Comparison of ENCODE assay signal across 12 cellular contexts in genomic region chr17:82399030-82399429, GRCh38. TPM values are rescaled to one million over a fixed set of nuclear protein-coding genes. Genes with fewer than 3 reads are reported as not detected.
A peak's percentile ranks its signal among the peaks of the same experiment; 100 is the strongest.
DNase-seq lines count a peak whose midpoint lies in the region; ATAC-seq and TF ChIP-seq lines count a peak whose summit lies in the region.
"Had no signal": no experiment of that assay in that cellular context is flagged by ENCODE, and none has a peak within 500 bp of the region (broad histone marks: within the 10 kb centered on the region; RNA-seq: fewer than 3 reads in every experiment).

No MANE protein-coding gene starts in this region.

- DNase-seq in EL = peak; percentile 55
- peak; percentile 87 for DNase-seq in RPMI7951 (ENCODE audit: low read depth)
- DNase-seq in fibroblast of the conjunctiva (ENCODE audit: low read depth) = peak; percentile 96
- peak; percentile 82 for DNase-seq in skeletal muscle cell (ENCODE audit: low read depth)
- DNase-seq in mucosa of descending colon = no peak
- no peak for DNase-seq in brain microvascular endothelial cell
- DNase-seq in adrenal gland = no peak
- DNase-seq in GDM1 (lab: John Stamatoyannopoulos, UW) = no peak
- DNase-seq: effector memory CD4-positive, alpha-beta T cell; stimulated activated CD4-positive, alpha-beta T cell treated with anti-CD3 and anti-CD28 coated beads, Interleukin-12 subunit alpha, Interleukin-12 subunit beta, amount 100 ng/mL, for 4 hours; stimulated activated naive CD8-positive, alpha-beta T cell treated with anti-CD3 and anti-CD28 coated beads, Interleukin-15, amount 100 ng/mL, for 72 hours had no signal

- in situ Hi-C loops in brain microvascular endothelial cell (cut with HindIII; ENCODE audit: low pct_ligation_motif_present, low sequenced_read_pairs) = no loop called here

- no peaks in the 10 kb centered on the region for H3K4me1 ChIP-seq in mucosa of descending colon (ENCODE audit: low read depth)
- no peaks in the 10 kb centered on the region for H3K4me1 ChIP-seq in adrenal gland (replicated peaks in 1 of 2)

- no peak overlapping the region for H3K27ac ChIP-seq in brain microvascular endothelial cell
- no peak overlapping the region for H3K27ac ChIP-seq in adrenal gland

- no peak overlapping the region for H3K4me3 ChIP-seq in skeletal muscle cell (ENCODE audit: low read depth, low read length)
- no peak overlapping the region for H3K4me3 ChIP-seq in mucosa of descending colon
- H3K4me3 ChIP-seq in brain microvascular endothelial cell (ENCODE audit: low read depth, low read length) = no peak overlapping the region
- H3K4me3 ChIP-seq in adrenal gland = no peak overlapping the region

- H3K36me3 ChIP-seq in mucosa of descending colon (ENCODE audit: low read depth) = no peaks in the 10 kb centered on the region
- H3K36me3 ChIP-seq in brain microvascular endothelial cell (replicated peaks) = no peaks in the 10 kb centered on the region
- H3K36me3 ChIP-seq in adrenal gland (replicated peaks in 1 of 2) = peaks cover 0 to 8% of the 10 kb centered on the region in 2 donors

- no peak for TF ChIP-seq POLR2A in adrenal gland (IDR thresholded peaks at IDR 0.05)

- intact Hi-C loops in mucosa of descending colon (cut with DNase I, micrococcal nuclease) = no loop called here
- intact Hi-C loops in adrenal gland (cut with DNase I) = no loop called here

- H3K9me3 ChIP-seq in mucosa of descending colon (no peaks in the 10 kb centered on the region), adrenal gland (replicated peaks in 1 of 3) (no peaks in the 10 kb centered on the region)

- TF ChIP-seq CTCF in mucosa of descending colon (IDR thresholded peaks at IDR 0.05) (no peak), brain microvascular endothelial cell (IDR thresholded peaks at IDR 0.05; ENCODE audit: low read depth, low read length, missing control alignments) (no peak), adrenal gland (IDR thresholded peaks at IDR 0.05) (no peak)

- no peaks in the 10 kb centered on the region for H3K27me3 ChIP-seq in brain microvascular endothelial cell (replicated peaks)
- no peaks in the 10 kb centered on the region for H3K27me3 ChIP-seq in adrenal gland

- no peak for ATAC-seq in mucosa of descending colon
- ATAC-seq: stimulated activated naive CD8-positive, alpha-beta T cell treated with anti-CD3 and anti-CD28 coated beads, Interleukin-15, amount 100 ng/mL, for 72 hours had no signal

- 70 to 94% (median 80%) methylated on average over 11 to 14 of the region's 14 CpGs for WGBS in adrenal gland, 4 donors

RNA-seq across cellular contexts. Expression of gene HEXD, which starts 19.1 kb away (rescaled TPM):
- 2.4 and 3.0 TPM in 2 replicates for total RNA-seq in RPMI7951 (2014; rRNA removed; shearing (Covaris generic))
- total RNA-seq in mucosa of descending colon (10 to 100 TPM; 25.3 to 54.6 (median 42.1) TPM), adrenal gland (100 to 1,000 TPM in 1 of 8 donors, 10 to 100 TPM in 7; 16.2 to 104 (median 43.8) TPM)
- 100 to 1,000 TPM in 2 of 3 donors, 1 to 10 TPM in 1; 8.9 to 292 (median 198) TPM for polyA plus RNA-seq in adrenal gland

RNA-seq across cellular contexts. Expression of gene OGFOD3, which starts 19.4 kb away (rescaled TPM):
- total RNA-seq in RPMI7951 (2014; rRNA removed; shearing (Covaris generic)) = 29.2 and 31.0 TPM in 2 replicates
- total RNA-seq in mucosa of descending colon = 10 to 100 TPM; 26.2 to 28.8 (median 26.2) TPM
- total RNA-seq in adrenal gland = 100 to 1,000 TPM in 1 of 8 donors, 10 to 100 TPM in 7; 38.7 to 131 (median 56.8) TPM
- 10 to 100 TPM; 17.9 to 39.8 (median 34.1) TPM for polyA plus RNA-seq in adrenal gland

RNA-seq across cellular contexts. Expression of gene UTS2R, which starts 27.5 kb away (rescaled TPM):
- not detected in 2 replicates for total RNA-seq in RPMI7951 (2014; rRNA removed; shearing (Covaris generic))
- not detected for total RNA-seq in mucosa of descending colon
- not detected for total RNA-seq in adrenal gland
- polyA plus RNA-seq in adrenal gland = not detected
- total RNA-seq: lower leg skin had no signal

RNA-seq across cellular contexts. Expression of gene TEX19, which starts 40.0 kb away (rescaled TPM):
- total RNA-seq in RPMI7951 (2014; rRNA removed; shearing (Covaris generic)) = 0.24 TPM in 1 of 2 replicates, not detected in the other
- total RNA-seq in mucosa of descending colon (not detected), adrenal gland (under 1 TPM in 1 of 8 donors, not detected in 7; 0.26 TPM)
- not detected for polyA plus RNA-seq in adrenal gland
- total RNA-seq: lower leg skin had no signal

RNA-seq across cellular contexts. Expression of gene CYBC1, which starts 51.5 kb away (rescaled TPM):
- 25.7 and 25.8 TPM in 2 replicates for total RNA-seq in RPMI7951 (2014; rRNA removed; shearing (Covaris generic))
- 10 to 100 TPM; 79.2 to 90.5 (median 81.0) TPM for total RNA-seq in mucosa of descending colon
- 100 to 1,000 TPM in 3 of 8 donors, 10 to 100 TPM in 5; 53.7 to 160 (median 88.2) TPM for total RNA-seq in adrenal gland
- polyA plus RNA-seq in adrenal gland = 10 to 100 TPM; 38.9 to 73.9 (median 61.2) TPM

Comparison
In these comparisons a context has a peak if more than half of its experiments do, and no peak if none do; other contexts are left out.
1. DNase-seq: peak in EL (single experiment), RPMI7951 (single experiment), fibroblast of the conjunctiva (single experiment) and skeletal muscle cell (single experiment); none in mucosa of descending colon (0 of 3), brain microvascular endothelial cell (single experiment), adrenal gland (0 of 7) and GDM1 (single experiment).